In the genomic region with DNA sequence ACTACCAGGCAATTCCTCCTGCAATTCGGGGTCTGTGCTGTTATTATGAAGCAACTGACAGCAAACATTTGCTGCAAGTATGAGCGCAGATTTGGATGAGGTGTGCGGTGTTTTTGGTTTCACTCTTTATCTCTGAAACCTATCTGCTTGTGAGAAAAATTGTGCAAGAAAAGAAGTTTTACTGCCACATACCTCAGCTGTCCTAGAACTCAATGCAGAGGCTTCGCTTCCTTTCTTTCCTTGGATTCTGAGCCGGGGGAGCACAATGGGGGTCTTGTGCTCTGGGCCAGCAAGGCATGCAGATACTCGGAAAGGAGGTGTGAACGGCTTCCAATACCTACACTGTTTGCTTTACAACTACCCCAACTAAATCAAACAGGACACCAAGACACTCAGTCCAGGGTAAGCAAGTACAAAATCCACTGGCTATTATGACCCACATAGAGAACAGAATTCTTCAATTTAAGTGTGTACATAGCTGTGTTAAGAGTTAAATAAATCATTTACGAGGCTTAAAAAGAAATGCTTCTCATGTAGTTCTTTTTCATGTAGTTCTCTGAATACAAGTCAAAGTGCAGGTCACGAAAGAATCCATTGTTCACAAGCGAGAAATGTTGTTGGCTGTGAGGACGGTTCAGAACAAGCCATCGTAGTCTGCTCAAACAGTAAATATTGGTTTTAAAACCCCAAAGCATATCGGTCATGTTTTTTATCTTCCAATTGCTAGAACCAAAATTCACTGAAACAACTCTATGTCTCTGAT, we compare ENCODE assay signal across 1 cellular context.
TF ChIP-seq lines count a peak whose summit lies in the region.

No MANE protein-coding gene starts in this region.

TF ChIP-seq in IMR-90, 13 proteins besides CTCF, POLR2A, EP300 and RAD21 (continued from another document):
- no peak for TF ChIP-seq BHLHE40 (IDR thresholded peaks at IDR 0.05; ENCODE audit: low read depth, low read length)
- TF ChIP-seq CHD1 (IDR thresholded peaks at IDR 0.05; ENCODE audit: low read depth, low read length) = no peak
- TF ChIP-seq NFE2L2 (IDR thresholded peaks at IDR 0.05; ENCODE audit: low read depth, low read length) = no peak
- no peak for TF ChIP-seq FOS (IDR thresholded peaks at IDR 0.05; ENCODE audit: low read depth, low read length)
- no peak for TF ChIP-seq SMC3 (IDR thresholded peaks at IDR 0.05; ENCODE audit: low read depth, low read length)
- no peak for TF ChIP-seq MAFK (IDR thresholded peaks at IDR 0.05; ENCODE audit: low read depth, low read length)
- no peak for TF ChIP-seq CEBPB (IDR thresholded peaks at IDR 0.05; ENCODE audit: low read depth, low read length)
- TF ChIP-seq ELK1 (IDR thresholded peaks at IDR 0.05; ENCODE audit: borderline replicate concordance, low read depth, low read length) = no peak
- TF ChIP-seq MXI1 (IDR thresholded peaks at IDR 0.05; ENCODE audit: borderline replicate concordance, low read depth, low read length) = no peak
- TF ChIP-seq MAZ (IDR thresholded peaks at IDR 0.05; ENCODE audit: borderline replicate concordance, low read depth, low read length) = no peak
